Comparison of ENCODE assay signal across 1 cellular context in genomic region chr7:100015232-100016208, GRCh38.
TF ChIP-seq lines count a peak whose summit lies in the region.

Gene ZKSCAN1 (plus strand): TSS chr7:100015596. CDS start chr7:100023507, 7,911 bp downstream.

TF ChIP-seq in K562, 482 proteins besides CTCF, POLR2A, EP300 and RAD21 (continued from another document and continues in another):
- no peak; the same call in 1 of the 2 replicates for TF ChIP-seq ATF6 (CRISPR knock-in tag; IDR thresholded peaks at IDR 0.05)
- TF ChIP-seq KLF1 (tag; IDR thresholded peaks at IDR 0.05): no peak
- TF ChIP-seq GMEB1 (CRISPR knock-in tag; IDR thresholded peaks at IDR 0.05): no peak
- no peak for TF ChIP-seq NR3C1 (CRISPR knock-in tag; IDR thresholded peaks at IDR 0.05)
- no peak for TF ChIP-seq STAT5B (CRISPR knock-in tag; IDR thresholded peaks at IDR 0.05)
- no peak for TF ChIP-seq TSHZ1 (CRISPR knock-in tag; IDR thresholded peaks at IDR 0.05)
- no peak for TF ChIP-seq GABPB2 (CRISPR knock-in tag; conservative IDR thresholded peaks at IDR 0.05)
- peak; percentile 81 for TF ChIP-seq ZBTB7A (IDR thresholded peaks at IDR 0.05; ENCODE audit: borderline replicate concordance, control insufficient read depth, low read depth, low read length)
- TF ChIP-seq FOSL1 (tag; conservative IDR thresholded peaks at IDR 0.05): peak; percentile 97
- peak; percentile 87 for TF ChIP-seq MBD2 (IDR thresholded peaks at IDR 0.05; ENCODE audit: borderline replicate concordance, low read depth)
- no peak for TF ChIP-seq FOXJ3 (CRISPR knock-in tag; IDR thresholded peaks at IDR 0.05)
- TF ChIP-seq POLR2B (IDR thresholded peaks at IDR 0.05; ENCODE audit: low read depth, partially characterized antibody): peak; percentile 75
- TF ChIP-seq SMARCA4 (IDR thresholded peaks at IDR 0.05): no peak
- TF ChIP-seq ZNF551 (CRISPR knock-in tag; IDR thresholded peaks at IDR 0.05): no peak
- TF ChIP-seq SMARCE1 (IDR thresholded peaks at IDR 0.05): no peak
- no peak for TF ChIP-seq ZBTB5 (IDR thresholded peaks at IDR 0.05)
- no peak for TF ChIP-seq SMARCB1 (IDR thresholded peaks at IDR 0.05; ENCODE audit: insufficient read length, low read depth)
- TF ChIP-seq ZNF3 (CRISPR knock-in tag; IDR thresholded peaks at IDR 0.05): no peak
- no peak for TF ChIP-seq ZBTB17 (CRISPR knock-in tag; IDR thresholded peaks at IDR 0.05)
- no peak for TF ChIP-seq CUX1 (CRISPR knock-in tag; IDR thresholded peaks at IDR 0.05)
- no peak for TF ChIP-seq ADNP (tag; IDR thresholded peaks at IDR 0.05)
- no peak for TF ChIP-seq ERF (CRISPR knock-in tag; IDR thresholded peaks at IDR 0.05)
- no peak for TF ChIP-seq MGA (IDR thresholded peaks at IDR 0.05)
- TF ChIP-seq POLR2AphosphoS2 (IDR thresholded peaks at IDR 0.05; ENCODE audit: low read length): no peak
- TF ChIP-seq RFX5 (IDR thresholded peaks at IDR 0.05; ENCODE audit: low read depth, low read length): no peak
- peak; percentile 80 for TF ChIP-seq PCBP1 (IDR thresholded peaks at IDR 0.05; ENCODE audit: low read depth, low read length, poor library complexity, severe bottlenecking)
- no peak for TF ChIP-seq RHOXF2B (CRISPR knock-in tag; conservative IDR thresholded peaks at IDR 0.05)
- no peak for TF ChIP-seq CBX3 (IDR thresholded peaks at IDR 0.05; ENCODE audit: borderline replicate concordance in 1 of 2, low read length in 2 of 2)
